Comparison of ENCODE assay signal across 24 cellular contexts in genomic region chr4:140877781-140878180, GRCh38.
DNase-seq lines count a peak whose midpoint lies in the region; ATAC-seq, FAIRE-seq and TF ChIP-seq lines count a peak whose summit lies in the region.
"Had no signal": no experiment of that assay in that cellular context is flagged by ENCODE, and none has a peak within 500 bp of the region (broad histone marks: within the 10 kb centered on the region; RNA-seq: fewer than 3 reads in every experiment).

No MANE protein-coding gene starts in this region.

- H3K4me1 Mint-ChIP-seq in astrocyte (ENCODE audit: low read depth, unreplicated experiment), result peaks cover 5% of the 10 kb centered on the region
- H3K4me1 Mint-ChIP-seq: CD14-positive monocyte; CD8-positive, alpha-beta memory T cell had no signal

- intact Hi-C loops in esophagus muscularis mucosa (cut with DNase I) (no loop called here), pancreas (cut with DNase I) (loop anchor here in 1 of 3 donors (10.0 kb wide), 1 partner anchor 247 kb away; no protein-coding TSS in a partner anchor)

- no peak overlapping the region for H2AFZ ChIP-seq in astrocyte (ENCODE audit: low read depth, low read length)
- H2AFZ ChIP-seq: GM23338 had no signal

- no peaks in the 10 kb centered on the region for H3K4me1 ChIP-seq in astrocyte (ENCODE audit: insufficient read depth, low read length)
- H3K4me1 ChIP-seq in esophagus muscularis mucosa, result peaks cover 0 to 18% (median 16%) of the 10 kb centered on the region in 4 donors
- H3K4me1 ChIP-seq in pancreas, result no peaks in the 10 kb centered on the region
- H3K4me1 ChIP-seq: A549; BE2C; BLaER1 treated with 17β-estradiol and CSF1 and Interleukin-3, amounts not matched to agents 10 nM and 100 nM had no signal

- no peak overlapping the region for H3K27ac Mint-ChIP-seq in astrocyte (ENCODE audit: unreplicated experiment)
- H3K27ac Mint-ChIP-seq: CD14-positive monocyte; CD4-positive, alpha-beta T cell; CD8-positive, alpha-beta memory T cell; GM23338; H9 had no signal

- no peak overlapping the region for H3K9ac ChIP-seq in astrocyte (ENCODE audit: low read length)
- H3K9ac ChIP-seq: BLaER1 treated with 17β-estradiol and CSF1 and Interleukin-3, amounts not matched to agents 10 nM and 100 nM had no signal

- H3K4me3 ChIP-seq in astrocyte (ENCODE audit: insufficient read depth, low read depth, low read length), result no peak overlapping the region
- no peak overlapping the region for H3K4me3 ChIP-seq in esophagus muscularis mucosa
- H3K4me3 ChIP-seq in pancreas, result no peak overlapping the region
- H3K4me3 ChIP-seq: A549; BLaER1 treated with 17β-estradiol and CSF1 and Interleukin-3, amounts not matched to agents 10 nM and 100 nM; GM12878; GM23338 had no signal

- DNase-seq in M059J (ENCODE audit: low read depth) (peak; percentile 24), NCI-H69 (lab: John Stamatoyannopoulos, UW) (peak; percentile 16), astrocyte (ENCODE audit: low read depth) (peak; percentile 64), esophagus muscularis mucosa (ENCODE audit: extremely low spot score) (peak; percentile 17), pancreas (no peak), GM19238 (ENCODE audit: insufficient read length, low spot score) (no peak), urothelium cell line (ENCODE audit: low spot score) (no peak), kidney glomerular epithelial cell (lab: John Stamatoyannopoulos, UW) (no peak)
- DNase-seq: 8988T; ACHN; AML-193; BE2C; CD4-positive, alpha-beta T cell; CD8-positive, alpha-beta memory T cell; DMS 273 treated with DMSO at 0.1 percent for 48 hours; DMS79; GDM1; H9 had no signal

- no peak for TF ChIP-seq EP300 in esophagus muscularis mucosa (IDR thresholded peaks at IDR 0.05)

- TF ChIP-seq POLR2A in esophagus muscularis mucosa (IDR thresholded peaks at IDR 0.05; ENCODE audit: low read depth), result no peak

- no peaks in the 10 kb centered on the region for H4K20me1 ChIP-seq in astrocyte (ENCODE audit: insufficient read depth, low read length)
- H4K20me1 ChIP-seq: BLaER1 treated with 17β-estradiol and CSF1 and Interleukin-3, amounts not matched to agents 10 nM and 100 nM had no signal

- H3K27me3 Mint-ChIP-seq in astrocyte (ENCODE audit: low read depth, unreplicated experiment), result no peaks in the 10 kb centered on the region
- H3K27me3 Mint-ChIP-seq: CD4-positive, alpha-beta T cell had no signal

- TF ChIP-seq CTCF in astrocyte (IDR thresholded peaks at IDR 0.05; ENCODE audit: insufficient read depth, low read depth, low read length), result no peak
- TF ChIP-seq CTCF in esophagus muscularis mucosa (IDR thresholded peaks at IDR 0.05), result no peak
- TF ChIP-seq CTCF in pancreas (IDR thresholded peaks at IDR 0.05), result no peak

- H3K27ac ChIP-seq in astrocyte (ENCODE audit: low read depth, low read length) (no peak overlapping the region), esophagus muscularis mucosa (replicated peaks in 1 of 4) (no peak overlapping the region), pancreas (no peak overlapping the region)
- H3K27ac ChIP-seq: A549; BLaER1 treated with 17β-estradiol and CSF1 and Interleukin-3, amounts not matched to agents 10 nM and 100 nM had no signal

- peaks cover 2% of the 10 kb centered on the region for H3K36me3 Mint-ChIP-seq in astrocyte (ENCODE audit: low read depth, unreplicated experiment)
- H3K36me3 Mint-ChIP-seq: CD14-positive monocyte; CD8-positive, alpha-beta memory T cell had no signal

- no peaks in the 10 kb centered on the region for H3K36me3 ChIP-seq in astrocyte (ENCODE audit: insufficient read depth, low read length)
- no peaks in the 10 kb centered on the region for H3K36me3 ChIP-seq in esophagus muscularis mucosa
- H3K36me3 ChIP-seq in pancreas, result no peaks in the 10 kb centered on the region
- H3K36me3 ChIP-seq: BE2C; BLaER1 treated with 17β-estradiol and CSF1 and Interleukin-3, amounts not matched to agents 10 nM and 100 nM had no signal

- H3K27me3 ChIP-seq in astrocyte (ENCODE audit: insufficient read depth, low read length) (no peaks in the 10 kb centered on the region), esophagus muscularis mucosa (no peaks in the 10 kb centered on the region), pancreas (no peaks in the 10 kb centered on the region)
- H3K27me3 ChIP-seq: BE2C; BLaER1 treated with 17β-estradiol and CSF1 and Interleukin-3, amounts not matched to agents 10 nM and 100 nM had no signal

- ATAC-seq in pancreas, result no peak
- ATAC-seq: A549, GM12878, GM23338, HCT116 had no signal

- no peaks in the 10 kb centered on the region for H3K79me2 ChIP-seq in astrocyte (ENCODE audit: insufficient read depth, low read length)

- no peak overlapping the region for H3K4me3 Mint-ChIP-seq in astrocyte (ENCODE audit: unreplicated experiment)
- H3K4me3 Mint-ChIP-seq: CD14-positive monocyte; CD4-positive, alpha-beta T cell; CD8-positive, alpha-beta memory T cell; GM23338; H9 had no signal

- no peak overlapping the region for H3K4me2 ChIP-seq in astrocyte (ENCODE audit: low read length)
- H3K4me2 ChIP-seq: A549; BLaER1 treated with 17β-estradiol and CSF1 and Interleukin-3, amounts not matched to agents 10 nM and 100 nM; GM23338 had no signal

- no peaks in the 10 kb centered on the region for H3K9me3 ChIP-seq in astrocyte (ENCODE audit: insufficient read depth, low read depth, low read length)
- no peaks in the 10 kb centered on the region for H3K9me3 ChIP-seq in esophagus muscularis mucosa
- no peaks in the 10 kb centered on the region for H3K9me3 ChIP-seq in pancreas
- H3K9me3 ChIP-seq: BE2C had no signal

- peaks cover 12% of the 10 kb centered on the region for H3K9me3 Mint-ChIP-seq in astrocyte (ENCODE audit: unreplicated experiment)

- FAIRE-seq in astrocyte (lab: Jason Lieb, UNC), result no peak
- FAIRE-seq in pancreas (lab: Jason Lieb, UNC), result no peak
- no peak for FAIRE-seq in urothelium cell line (lab: Jason Lieb, UNC)
- FAIRE-seq: A549, GM12878 had no signal

Comparison
In these comparisons a context has a peak if more than half of its experiments do, and no peak if none do; other contexts are left out.
1. DNase-seq: peak in M059J (single experiment), NCI-H69 (single experiment), astrocyte (single experiment) and esophagus muscularis mucosa (single experiment); none in pancreas (0 of 6), GM19238 (single experiment), urothelium cell line (single experiment) and kidney glomerular epithelial cell (single experiment).